ENCODE assay signal across 15 cellular contexts in the genomic region with DNA sequence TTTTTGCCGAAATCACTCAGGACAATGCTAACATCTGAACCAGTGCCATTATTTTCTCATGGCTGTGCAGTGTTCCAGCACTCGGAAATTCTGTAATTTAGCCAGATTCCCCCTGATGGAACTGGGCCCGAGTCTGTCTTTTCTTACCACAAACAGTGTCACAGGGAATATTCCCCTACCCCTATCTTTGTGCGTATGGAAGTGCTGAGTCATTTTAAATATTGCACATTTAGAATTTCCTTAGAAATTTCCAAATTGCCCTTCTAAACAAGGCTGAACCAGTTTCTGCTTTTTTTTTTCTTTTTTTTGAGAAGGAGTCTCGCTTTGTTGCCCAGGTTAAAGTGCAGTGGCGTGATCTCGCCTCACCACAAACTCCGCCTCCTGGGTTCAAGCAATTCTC.
DNase-seq lines count a peak whose midpoint lies in the region; ATAC-seq, FAIRE-seq and TF ChIP-seq lines count a peak whose summit lies in the region.
"Had no signal": no experiment of that assay in that cellular context is flagged by ENCODE, and none has a peak within 500 bp of the region (broad histone marks: within the 10 kb centered on the region; RNA-seq: fewer than 3 reads in every experiment).

No MANE protein-coding gene starts in this region.

- H4K5ac ChIP-seq in IMR-90 (ENCODE audit: low read depth, low read length), result no peak overlapping the region

- no peak overlapping the region for H2BK5ac ChIP-seq in IMR-90 (ENCODE audit: low read depth, low read length, poor library complexity, severe bottlenecking)

- 80% methylated on average over 1 of the region's 8 CpGs; no CpG with 5 or more reads in 1 of the 2 experiments for WGBS in IMR-90 (ENCODE audit: extremely low coverage in 2 of 2, insufficient read length in 1 of 2), 2 experiments

- dilution Hi-C loops in IMR-90 (cut with HindIII; ENCODE audit: low sequenced_read_pairs, unreplicated experiment), result no loop called here

- peaks cover 11% of the 10 kb centered on the region for H3K9me1 ChIP-seq in IMR-90 (ENCODE audit: insufficient read depth, low read length)

- H3K27ac ChIP-seq in IMR-90 (ENCODE audit: insufficient read depth, low read length) (no peak overlapping the region), astrocyte (ENCODE audit: low read depth, low read length) (no peak overlapping the region)
- H3K27ac ChIP-seq: C4-2B, HL-60 had no signal

- peaks cover 5 to 16% of the 10 kb centered on the region in 2 experiments; a peak in 2 of 4 replicates for H3K79me1 ChIP-seq in IMR-90 (ENCODE audit: low read depth in 1 of 2, low read length in 2 of 2)

- no peak overlapping the region for H3K4me3 ChIP-seq in IMR-90 (ENCODE audit: insufficient read depth, low read depth, low read length)
- H3K4me3 ChIP-seq in astrocyte (ENCODE audit: insufficient read depth, low read depth, low read length), result no peak overlapping the region
- H3K4me3 ChIP-seq in fibroblast of the aortic adventitia (ENCODE audit: low read depth, low read length), result no peak overlapping the region

- no peak for ATAC-seq in IMR-90 (ENCODE audit: low read depth)
- ATAC-seq: CD8-positive, alpha-beta T cell; HCT116 had no signal

- no peak for FAIRE-seq in astrocyte (lab: Jason Lieb, UNC)
- FAIRE-seq: A204.1 had no signal

- peaks cover 7% of the 10 kb centered on the region for H3K9me3 Mint-ChIP-seq in astrocyte (ENCODE audit: unreplicated experiment)

- CTCF ChIA-PET in IMR-90 (lab: Yijun Ruan, JAX), result no interaction called here

- in situ Hi-C loops in IMR-90 (cut with MboI; ENCODE audit: low sequenced_read_pairs), result no loop called here

- H4K20me1 ChIP-seq in IMR-90 (ENCODE audit: insufficient read depth, low read length) (peaks cover 3% of the 10 kb centered on the region; the same call in 1 of the 2 replicates), astrocyte (ENCODE audit: insufficient read depth, low read length) (peaks cover 5% of the 10 kb centered on the region)

- H3K9me3 ChIP-seq in IMR-90 (ENCODE audit: control insufficient read depth, insufficient read depth, low read length) (no peaks in the 10 kb centered on the region), astrocyte (ENCODE audit: insufficient read depth, low read depth, low read length) (no peaks in the 10 kb centered on the region)
- H3K9me3 ChIP-seq: BE2C had no signal

- TF ChIP-seq CTCF in IMR-90 (conservative IDR thresholded peaks at IDR 0.05; ENCODE audit: low read depth, low read length) (no peak), astrocyte (IDR thresholded peaks at IDR 0.05; ENCODE audit: insufficient read depth, low read depth, low read length) (no peak), fibroblast of the aortic adventitia (IDR thresholded peaks at IDR 0.05; ENCODE audit: insufficient read depth, low read length) (no peak)

- no peak overlapping the region for H2AK5ac ChIP-seq in IMR-90 (ENCODE audit: low read depth, low read length)

- no peaks in the 10 kb centered on the region for H3K79me2 ChIP-seq in astrocyte (ENCODE audit: insufficient read depth, low read length)

- H3K36me3 Mint-ChIP-seq in astrocyte (ENCODE audit: low read depth, unreplicated experiment), result peaks cover 27% of the 10 kb centered on the region

- POLR2A ChIA-PET in IMR-90 (lab: Charles Lee; ENCODE audit: unreplicated experiment), result interaction anchor here (0.5 kb wide), 1 partner anchor 28 kb away, joined by 18 read pairs; no protein-coding TSS in a partner anchor

- no peak for TF ChIP-seq RAD21 in IMR-90 (IDR thresholded peaks at IDR 0.05; ENCODE audit: low read length)

- no peak overlapping the region for H3K4me3 Mint-ChIP-seq in astrocyte (ENCODE audit: unreplicated experiment)
- H3K4me3 Mint-ChIP-seq: CD8-positive, alpha-beta T cell had no signal

- peaks cover 17% of the 10 kb centered on the region for H3K36me3 ChIP-seq in IMR-90 (ENCODE audit: control insufficient read depth, insufficient read depth, low read length)
- no peaks in the 10 kb centered on the region for H3K36me3 ChIP-seq in astrocyte (ENCODE audit: insufficient read depth, low read length)

- peaks cover 13% of the 10 kb centered on the region for H3K4me1 ChIP-seq in IMR-90 (ENCODE audit: control insufficient read depth, insufficient read depth, low read length)
- H3K4me1 ChIP-seq in astrocyte (ENCODE audit: insufficient read depth, low read length), result peaks cover 16% of the 10 kb centered on the region
- H3K4me1 ChIP-seq: BE2C had no signal

- H4K91ac ChIP-seq in IMR-90 (ENCODE audit: insufficient read depth, low read depth, low read length), result no peak overlapping the region

- H3K27me3 ChIP-seq in IMR-90 (ENCODE audit: control insufficient read depth, insufficient read depth, low read length), result no peaks in the 10 kb centered on the region
- no peaks in the 10 kb centered on the region for H3K27me3 ChIP-seq in astrocyte (ENCODE audit: insufficient read depth, low read length)
- H3K27me3 ChIP-seq: BE2C had no signal

- no peak overlapping the region for H2AFZ ChIP-seq in IMR-90 (replicated peaks; ENCODE audit: low read length, poor library complexity)
- no peak overlapping the region for H2AFZ ChIP-seq in astrocyte (ENCODE audit: low read depth, low read length)

- no peak overlapping the region for H2BK20ac ChIP-seq in IMR-90 (ENCODE audit: low read depth, low read length)

- H2BK15ac ChIP-seq in IMR-90 (ENCODE audit: low read depth, low read length), result no peak overlapping the region

- TF ChIP-seq POLR2A in IMR-90 (IDR thresholded peaks at IDR 0.05; ENCODE audit: low read depth, low read length), result no peak

- DNase-seq in CD1c-positive myeloid dendritic cell (ENCODE audit: extremely low spot score) (peak; percentile 82), IMR-90 (no peak), astrocyte (ENCODE audit: low read depth) (no peak), fibroblast of the aortic adventitia (ENCODE audit: low read depth) (peak; percentile 68), kidney tubule cell (ENCODE audit: low spot score) (no peak), D341Med (ENCODE audit: low spot score) (no peak)
- no peak for DNase-seq in effector CD4-positive, alpha-beta T cell
- DNase-seq: BE2C; CD8-positive, alpha-beta T cell; COR-L47; DMS53 had no signal

- H3K14ac ChIP-seq in IMR-90 (replicated peaks; ENCODE audit: low read depth, low read length), result no peak overlapping the region

- no peak overlapping the region for H4K8ac ChIP-seq in IMR-90 (ENCODE audit: low read depth in 2 of 2, low read length in 2 of 2)

- no peak overlapping the region for H3K23ac ChIP-seq in IMR-90 (ENCODE audit: low read depth, low read length)

- BruUV-seq in IMR-90 (replicated peaks; lab: Mats Ljungman, UMichigan), result no TSS peak

- H3K18ac ChIP-seq in IMR-90 (ENCODE audit: low read depth, low read length), result no peak overlapping the region

- no peak overlapping the region for H2AK9ac ChIP-seq in IMR-90 (replicated peaks; ENCODE audit: low read depth, low read length, poor library complexity)

- peaks cover 11% of the 10 kb centered on the region for H3K4me1 Mint-ChIP-seq in astrocyte (ENCODE audit: low read depth, unreplicated experiment)

- no peak overlapping the region for H3K56ac ChIP-seq in IMR-90 (ENCODE audit: extremely low read depth, insufficient read depth, low read length)

- no peak overlapping the region for H3K9ac ChIP-seq in IMR-90 (ENCODE audit: low read depth, low read length)
- no peak overlapping the region for H3K9ac ChIP-seq in astrocyte (ENCODE audit: low read length)

- intact Hi-C loops in IMR-90 (cut with micrococcal nuclease), result no loop called here

- H3K4me2 ChIP-seq in IMR-90 (ENCODE audit: low read depth, low read length) (no peak overlapping the region), astrocyte (ENCODE audit: low read length) (no peak overlapping the region)

- no peak overlapping the region for H2BK120ac ChIP-seq in IMR-90 (ENCODE audit: low read depth, low read length)

- H3K4ac ChIP-seq in IMR-90 (ENCODE audit: low read depth, low read length), result no peak overlapping the region

- H3K27ac Mint-ChIP-seq in astrocyte (ENCODE audit: unreplicated experiment), result peak overlapping the region; percentile 58
- H3K27ac Mint-ChIP-seq: CD8-positive, alpha-beta T cell had no signal

- peaks cover 4% of the 10 kb centered on the region for H3K27me3 Mint-ChIP-seq in astrocyte (ENCODE audit: low read depth, unreplicated experiment)

TF ChIP-seq in IMR-90, 13 proteins besides CTCF, POLR2A, EP300 and RAD21:
- TF ChIP-seq NFE2L2 (IDR thresholded peaks at IDR 0.05; ENCODE audit: low read depth, low read length) (peak; percentile 87), RCOR1 (IDR thresholded peaks at IDR 0.05; ENCODE audit: insufficient replicate concordance, low read length) (no peak), MAFK (IDR thresholded peaks at IDR 0.05; ENCODE audit: low read depth, low read length) (peak; percentile 47; the same call in 1 of the 2 replicates)

Comparison
In these comparisons a context has a peak if more than half of its experiments do, and no peak if none do; other contexts are left out.
1. DNase-seq: peak in CD1c-positive myeloid dendritic cell (single experiment) and fibroblast of the aortic adventitia (single experiment); none in IMR-90 (single experiment), astrocyte (single experiment), kidney tubule cell (single experiment), D341Med (single experiment) and effector CD4-positive, alpha-beta T cell (single experiment).